8 cellular contexts compared by ENCODE assay signal in the genomic region with DNA sequence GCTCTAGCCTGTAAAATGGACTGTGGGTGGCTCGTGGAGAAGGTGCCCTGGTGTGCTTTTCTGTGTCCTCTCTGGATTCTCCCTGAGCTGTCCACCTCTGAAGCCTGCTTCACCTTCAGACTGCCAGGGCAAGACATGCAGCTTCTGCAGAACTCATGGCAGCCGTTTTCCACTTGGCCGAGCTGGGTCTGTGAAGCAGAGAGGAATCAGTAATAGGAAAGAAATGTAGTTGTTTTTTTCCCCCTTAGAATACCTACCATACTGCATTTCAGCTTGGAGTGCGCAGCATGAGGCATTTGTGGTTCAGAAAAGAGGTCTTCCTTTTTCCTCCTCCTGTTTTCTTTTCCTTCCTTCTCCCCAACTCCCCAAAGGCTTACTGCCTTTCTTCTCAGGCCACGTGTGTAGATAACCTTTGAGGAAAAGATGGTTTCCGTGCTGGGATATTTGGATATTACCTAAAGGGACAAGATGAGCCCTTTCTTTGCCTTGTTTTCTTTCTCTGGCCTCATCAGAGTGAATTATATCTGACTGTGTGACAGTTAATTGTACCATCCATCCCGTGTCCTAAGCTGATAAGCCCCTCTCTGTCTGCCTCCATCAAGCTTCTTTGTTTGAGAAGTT. TPM values are rescaled to one million over a fixed set of nuclear protein-coding genes. Genes with fewer than 3 reads are reported as not detected.
DNase-seq lines count a peak whose midpoint lies in the region; TF ChIP-seq lines count a peak whose summit lies in the region.

No MANE protein-coding gene starts in this region.

- H3K27me3 Mint-ChIP-seq in progenitor cell of endocrine pancreas, result no peaks in the 10 kb centered on the region

- H3K4me1 ChIP-seq in NT2/D1 (ENCODE audit: insufficient read depth, insufficient read length) (peaks cover 8% of the 10 kb centered on the region), endocrine pancreas (ENCODE audit: control insufficient read depth, insufficient read depth, low read length) (peaks cover 34% of the 10 kb centered on the region)

- H3K4me3 ChIP-seq in GM12864 (ENCODE audit: low read depth, low read length) (peak overlapping the region; percentile 17; the same call in 1 of the 2 replicates), NT2/D1 (ENCODE audit: insufficient read length, low read depth) (no peak overlapping the region), endocrine pancreas (ENCODE audit: control insufficient read depth, insufficient read depth, low read length) (no peak overlapping the region)

- peak overlapping the region; percentile 98 for H3K27ac Mint-ChIP-seq in progenitor cell of endocrine pancreas

- DNase-seq in GM12864 (ENCODE audit: low read depth) (no peak), NT2/D1 (ENCODE audit: low read depth, low spot score) (no peak), progenitor cell of endocrine pancreas (ENCODE audit: low spot score, unreplicated experiment) (no peak), cerebellar nuclear complex (lab: John Stamatoyannopoulos, UW) (no peak), SIG-M5 treated with dmso at 0.1 percent for 504 hours (lab: John Stamatoyannopoulos, UW; ENCODE audit: unreplicated experiment) (no peak), OCI-M2 (lab: John Stamatoyannopoulos, UW; ENCODE audit: unreplicated experiment) (no peak), SHP77 treated with DMSO at 0.1 percent for 48 hours (lab: John Stamatoyannopoulos, UW) (no peak)

- peak overlapping the region; percentile 6 for H3K4me3 Mint-ChIP-seq in progenitor cell of endocrine pancreas (ENCODE audit: low read depth)

- H3K9ac ChIP-seq in NT2/D1 (ENCODE audit: insufficient read length, low read depth), result peak overlapping the region; percentile 25
- peak overlapping the region; percentile 15 for H3K9ac ChIP-seq in endocrine pancreas (ENCODE audit: control insufficient read depth, insufficient read depth, low read length)

- no peaks in the 10 kb centered on the region for H3K36me3 Mint-ChIP-seq in progenitor cell of endocrine pancreas (ENCODE audit: insufficient read depth)

- TF ChIP-seq CTCF in GM12864 (IDR thresholded peaks at IDR 0.05; ENCODE audit: low read depth, low read length, missing control alignments) (no peak), progenitor cell of endocrine pancreas (IDR thresholded peaks at IDR 0.05; ENCODE audit: unreplicated experiment) (no peak)

- H3K36me3 ChIP-seq in NT2/D1 (ENCODE audit: insufficient read depth, insufficient read length, low read length) (no peaks in the 10 kb centered on the region), endocrine pancreas (ENCODE audit: control insufficient read depth, insufficient read depth, low read length) (no peaks in the 10 kb centered on the region)

- no peaks in the 10 kb centered on the region for H3K27me3 ChIP-seq in NT2/D1 (ENCODE audit: insufficient read depth, insufficient read length)
- no peaks in the 10 kb centered on the region for H3K27me3 ChIP-seq in endocrine pancreas (ENCODE audit: control insufficient read depth, insufficient read depth, low read length)

- peaks cover 73% of the 10 kb centered on the region for H3K4me1 Mint-ChIP-seq in progenitor cell of endocrine pancreas (ENCODE audit: low read depth)

- no peaks in the 10 kb centered on the region for H3K9me3 Mint-ChIP-seq in progenitor cell of endocrine pancreas (ENCODE audit: low read depth)

- H3K9me3 ChIP-seq in NT2/D1 (ENCODE audit: insufficient read depth, low read length) (no peaks in the 10 kb centered on the region), endocrine pancreas (ENCODE audit: control insufficient read depth, low read length) (no peaks in the 10 kb centered on the region)

RNA-seq across cellular contexts. Expression of a gene that starts 39.4 kb away (rescaled TPM):
- total RNA-seq in progenitor cell of endocrine pancreas, result 67.2 and 71.7 TPM in 2 replicates
